29 cellular contexts compared by ENCODE assay signal in genomic region chr16:68643227-68643626, GRCh38. TPM values are rescaled to one million over a fixed set of nuclear protein-coding genes. Genes with fewer than 3 reads are reported as not detected.
DNase-seq lines count a peak whose midpoint lies in the region; ATAC-seq and TF ChIP-seq lines count a peak whose summit lies in the region.
"Had no signal": no experiment of that assay in that cellular context is flagged by ENCODE, and none has a peak within 500 bp of the region (broad histone marks: within the 10 kb centered on the region; RNA-seq: fewer than 3 reads in every experiment).

No MANE protein-coding gene starts in this region.

- H3K27me3 Mint-ChIP-seq in endodermal cell (ENCODE audit: insufficient read depth): peaks cover 25% of the 10 kb centered on the region
- peaks cover 25% of the 10 kb centered on the region for H3K27me3 Mint-ChIP-seq in neural crest cell (ENCODE audit: low read depth)
- H3K27me3 Mint-ChIP-seq in chondrocyte (ENCODE audit: low read depth): no peaks in the 10 kb centered on the region

- H3K9me3 Mint-ChIP-seq in endodermal cell: no peaks in the 10 kb centered on the region
- no peaks in the 10 kb centered on the region for H3K9me3 Mint-ChIP-seq in neural crest cell
- no peaks in the 10 kb centered on the region for H3K9me3 Mint-ChIP-seq in chondrocyte (ENCODE audit: low read depth)
- H3K9me3 Mint-ChIP-seq: activated CD4-positive, alpha-beta memory T cell treated with anti-CD3 and anti-CD28 coated beads for 36 hours; activated naive CD4-positive, alpha-beta T cell treated with anti-CD3 and anti-CD28 coated beads for 36 hours; activated T-helper 1 cell treated with anti-CD3 and anti-CD28 coated beads, Interleukin-12 subunit alpha, Interleukin-12 subunit beta, Interleukin-2, Interleukin-4 antibody, amounts not matched to agents 30 ng/mL and 10 ng/mL and 1 ng/mL, durations not matched to agents 14 hours and 24 hours and 36 hours; brain had no signal

- ATAC-seq in HG03196 (IDR thresholded peaks at IDR 0.05; ENCODE audit: unreplicated experiment): no peak
- ATAC-seq: heart right ventricle, PC-3 had no signal

- TF ChIP-seq CTCF in endodermal cell (conservative IDR thresholded peaks at IDR 0.05) (no peak), neural crest cell (conservative IDR thresholded peaks at IDR 0.05) (no peak), chondrocyte (IDR thresholded peaks at IDR 0.05) (no peak)

- H3K27me3 ChIP-seq in HUES64 (ENCODE audit: insufficient read depth, low read length): peaks cover 25% of the 10 kb centered on the region
- H3K27me3 ChIP-seq in endodermal cell (ENCODE audit: control insufficient read depth, insufficient read depth, low read length, poor library complexity, severe bottlenecking): peaks cover 34% of the 10 kb centered on the region
- H3K27me3 ChIP-seq: MG63 had no signal

- H3K27ac Mint-ChIP-seq in endodermal cell: no peak overlapping the region
- H3K27ac Mint-ChIP-seq in neural crest cell (ENCODE audit: unreplicated experiment): no peak overlapping the region
- H3K27ac Mint-ChIP-seq in chondrocyte (ENCODE audit: unreplicated experiment): no peak overlapping the region
- H3K27ac Mint-ChIP-seq: activated CD4-positive, alpha-beta memory T cell treated with anti-CD3 and anti-CD28 coated beads for 36 hours; activated naive CD4-positive, alpha-beta T cell treated with anti-CD3 and anti-CD28 coated beads for 36 hours; activated T-helper 1 cell treated with anti-CD3 and anti-CD28 coated beads, Interleukin-12 subunit alpha, Interleukin-12 subunit beta, Interleukin-2, Interleukin-4 antibody, amounts not matched to agents 30 ng/mL and 10 ng/mL and 1 ng/mL, durations not matched to agents 14 hours and 24 hours and 36 hours had no signal

- H3K4me1 Mint-ChIP-seq in endodermal cell: peaks cover 29% of the 10 kb centered on the region
- peaks cover 42% of the 10 kb centered on the region for H3K4me1 Mint-ChIP-seq in neural crest cell
- peaks cover 18% of the 10 kb centered on the region for H3K4me1 Mint-ChIP-seq in chondrocyte (ENCODE audit: low read depth)

- peaks cover 25% of the 10 kb centered on the region for H3K4me1 ChIP-seq in HUES64 (ENCODE audit: insufficient read depth, low read length)
- H3K4me1 ChIP-seq in endodermal cell (ENCODE audit: control insufficient read depth, insufficient read depth, low read length): peaks cover 3% of the 10 kb centered on the region

- no peaks in the 10 kb centered on the region for H3K9me3 ChIP-seq in HUES64 (ENCODE audit: insufficient read depth, low read depth, low read length)
- no peaks in the 10 kb centered on the region for H3K9me3 ChIP-seq in endodermal cell (ENCODE audit: control insufficient read depth, low read length)
- H3K9me3 ChIP-seq: heart right ventricle, MG63, neutrophil, right lobe of liver, tibial nerve had no signal

- 82% methylated on average over 13 of the region's 13 CpGs for WGBS in HUES64
- 93 to 97% methylated on average over 9 to 13 of the region's 13 CpGs for WGBS in endodermal cell (ENCODE audit: insufficient coverage in 1 of 2, insufficient read length in 1 of 2), 2 experiments

- H3K4me3 ChIP-seq in HUES64 (ENCODE audit: low read length) (peak overlapping the region; percentile 52; the same call in 1 of the 2 replicates), endodermal cell (ENCODE audit: low read length) (no peak overlapping the region)
- H3K4me3 ChIP-seq: MG63, right lobe of liver had no signal

- H3K36me3 Mint-ChIP-seq in endodermal cell (ENCODE audit: low read depth) (peaks cover 3% of the 10 kb centered on the region), neural crest cell (ENCODE audit: low read depth) (no peaks in the 10 kb centered on the region), chondrocyte (ENCODE audit: low read depth) (no peaks in the 10 kb centered on the region)
- H3K36me3 Mint-ChIP-seq: activated CD4-positive, alpha-beta memory T cell treated with anti-CD3 and anti-CD28 coated beads for 36 hours; brain had no signal

- DNase-seq in endodermal cell (peak; percentile 57), neural crest cell (ENCODE audit: low read depth, low spot score) (no peak), chondrocyte (ENCODE audit: low spot score) (no peak), NCI-H446 treated with DMSO at 0.1 percent for 48 hours (lab: John Stamatoyannopoulos, UW) (no peak)
- no peak for DNase-seq in stimulated activated CD4-positive, alpha-beta T cell treated with anti-CD3 and anti-CD28 coated beads, Interleukin-4, amount 100 ng/mL, for 24 hours
- DNase-seq: activated CD4-positive, alpha-beta memory T cell treated with anti-CD3 and anti-CD28 coated beads for 36 hours; activated CD4-positive, alpha-beta T cell treated with anti-CD3 and anti-CD28 coated beads for 1 hour; activated CD8-positive, alpha-beta memory T cell treated with anti-CD3 and anti-CD28 coated beads, Interleukin-2, amount 50 U/mL, for 4 hours; activated naive CD4-positive, alpha-beta T cell treated with anti-CD3 and anti-CD28 coated beads for 36 hours; GOT3; heart right ventricle; KBM-7; left cardiac atrium; MG63; NCI-H1105; NCI-H187 treated with DMSO at 0.1 percent for 48 hours; PC-3; right lobe of liver; Right ventricle myocardium superior; stimulated activated CD4-positive, alpha-beta T cell treated with anti-CD3 and anti-CD28 coated beads, Interleukin-12 subunit alpha, Interleukin-12 subunit beta, amount 100 ng/mL, for 4 hours; stimulated activated CD4-positive, alpha-beta T cell treated with anti-CD3 and anti-CD28 coated beads, Interleukin-4, amount 100 ng/mL, for 4 hours had no signal

- peaks cover 4% of the 10 kb centered on the region; the same call in 1 of the 2 replicates for H3K36me3 ChIP-seq in HUES64 (ENCODE audit: insufficient read depth, low read length)
- H3K36me3 ChIP-seq in endodermal cell (ENCODE audit: control insufficient read depth, insufficient read depth, low read length): no peaks in the 10 kb centered on the region
- H3K36me3 ChIP-seq: heart right ventricle, MG63, neutrophil, right lobe of liver, tibial nerve had no signal

- H3K27ac ChIP-seq in HUES64 (ENCODE audit: low read depth, low read length) (no peak overlapping the region), endodermal cell (ENCODE audit: low read depth, low read length) (no peak overlapping the region)
- H3K27ac ChIP-seq: C4-2B, dorsolateral prefrontal cortex, heart right ventricle, neutrophil, right lobe of liver, tibial nerve had no signal

- H3K4me3 Mint-ChIP-seq in endodermal cell (peak overlapping the region; percentile 46), neural crest cell (peak overlapping the region; percentile 89), chondrocyte (ENCODE audit: unreplicated experiment) (no peak overlapping the region)
- H3K4me3 Mint-ChIP-seq: activated CD4-positive, alpha-beta memory T cell treated with anti-CD3 and anti-CD28 coated beads for 36 hours; activated T-helper 1 cell treated with anti-CD3 and anti-CD28 coated beads, Interleukin-12 subunit alpha, Interleukin-12 subunit beta, Interleukin-2, Interleukin-4 antibody, amounts not matched to agents 30 ng/mL and 10 ng/mL and 1 ng/mL, durations not matched to agents 14 hours and 24 hours and 36 hours had no signal

- no peak overlapping the region for H3K9ac ChIP-seq in HUES64 (ENCODE audit: low read depth, low read length)
- no peak overlapping the region for H3K9ac ChIP-seq in endodermal cell (ENCODE audit: extremely low read depth, low read length, poor library complexity, severe bottlenecking)

RNA-seq across cellular contexts. Expression of gene CDH3, which starts 1.9 kb away (rescaled TPM):
- polyA plus RNA-seq in HUES64 (2013, experiment 1 of 2): 41.7 TPM
- polyA plus RNA-seq in HUES64 (2013, experiment 2 of 2): 47.7 TPM
- 10 to 100 TPM; 79.6 to 88.1 TPM for total RNA-seq in endodermal cell
- polyA plus RNA-seq in endodermal cell (2013, experiment 1 of 2): 13.0 TPM
- polyA plus RNA-seq in endodermal cell (2013, experiment 2 of 2): 8.5 TPM
- total RNA-seq in neural crest cell: 4.2 and 4.3 TPM in 2 replicates
- 1.1 to 1.6 TPM (median 1.4 TPM) in 3 replicates for total RNA-seq in chondrocyte
- total RNA-seq: Right ventricle myocardium superior had no signal

Comparison
In these comparisons a context has a peak if more than half of its experiments do, and no peak if none do; other contexts are left out.
1. RNA of gene CDH3, which starts 1.9 kb away (total RNA-seq): 79.6 to 88.1 TPM in endodermal cell; 4.2 to 4.3 TPM in neural crest cell and 1.1 to 1.6 TPM in chondrocyte; every median in the first group is over 10 times any median in the second.